ENCODE assay signal across 29 cellular contexts in genomic region chr13:79030513-79030912, GRCh38.
"Had no signal": no experiment of that assay in that cellular context is flagged by ENCODE, and none has a peak within 500 bp of the region (broad histone marks: within the 10 kb centered on the region; RNA-seq: fewer than 3 reads in every experiment).

No MANE protein-coding gene starts in this region.

- H3K27me3 ChIP-seq: ascending aorta, breast epithelium, cardiac muscle cell, colonic mucosa, heart left ventricle had no signal

- H3K36me3 ChIP-seq: ascending aorta, breast epithelium, cardiac muscle cell, colonic mucosa, heart left ventricle had no signal

- DNase-seq: activated CD4-positive, alpha-beta memory T cell treated with anti-CD3 and anti-CD28 coated beads for 36 hours; activated CD4-positive, alpha-beta T cell treated with anti-CD3 and anti-CD28 coated beads for 36 hours; activated CD4-positive, alpha-beta T cell treated with anti-CD3 and anti-CD28 coated beads, Interleukin-2, amount 10 ng/mL, durations not matched to agents 24 days and 14 days; activated CD4-positive, CD25-positive, alpha-beta regulatory T cell; activated CD4-positive, CD25-positive, alpha-beta regulatory T cell treated with anti-CD3 and anti-CD28 coated beads, Interleukin-2, amount 50 U/mL, for 72 hours; activated CD8-positive, alpha-beta memory T cell treated with anti-CD3 and anti-CD28 coated beads, Interleukin-2, amount 10 ng/mL, durations not matched to agents 7 days and 5 days; activated CD8-positive, alpha-beta memory T cell treated with anti-CD3 and anti-CD28 coated beads, Interleukin-2, amount 50 U/mL, for 4 hours; activated CD8-positive, alpha-beta T cell treated with anti-CD3 and anti-CD28 coated beads, Interleukin-2, amount 10 ng/mL, durations not matched to agents 7 days and 5 days; activated effector memory CD4-positive, alpha-beta T cell treated with anti-CD3 and anti-CD28 coated beads, Interleukin-2, amount 50 U/mL, for 16 hours; activated naive CD4-positive, alpha-beta T cell; activated naive CD4-positive, alpha-beta T cell treated with anti-CD3 and anti-CD28 coated beads, Interleukin-2, amount 10 ng/mL, durations not matched to agents 7 days and 5 days; activated naive CD8-positive, alpha-beta T cell treated with anti-CD3 and anti-CD28 coated beads, Interleukin-2, amount 10 ng/mL, durations not matched to agents 7 days and 5 days; activated T-cell treated with anti-CD3 and anti-CD28 coated beads, Interleukin-2, amount 50 U/mL, for 1 hour; activated T-cell treated with anti-CD3 and anti-CD28 coated beads, Interleukin-2, amount 50 U/mL, for 48 hours; central memory CD4-positive, alpha-beta T cell; cerebellar nuclear complex; colonic mucosa; dorsolateral prefrontal cortex; effector memory CD4-positive, alpha-beta T cell; endodermal cell; foreskin fibroblast; heart left ventricle; T-helper 17 cell; T1000 had no signal

- H3K9me3 ChIP-seq: ascending aorta, breast epithelium, colonic mucosa, heart left ventricle had no signal

- H3K4me1 ChIP-seq: ascending aorta, breast epithelium, colonic mucosa, heart left ventricle had no signal

- H3K4me3 ChIP-seq: ascending aorta, breast epithelium, cardiac muscle cell, colonic mucosa, dorsolateral prefrontal cortex, heart left ventricle had no signal

- ATAC-seq: activated CD4-positive, alpha-beta T cell treated with anti-CD3 and anti-CD28 coated beads for 36 hours; activated CD8-positive, alpha-beta memory T cell treated with anti-CD3 and anti-CD28 coated beads, Interleukin-2, amount 10 ng/mL, durations not matched to agents 7 days and 5 days; activated CD8-positive, alpha-beta T cell treated with anti-CD3 and anti-CD28 coated beads, Interleukin-2, amount 10 ng/mL, durations not matched to agents 7 days and 5 days; activated naive CD4-positive, alpha-beta T cell treated with anti-CD3 and anti-CD28 coated beads, Interleukin-2, amount 50 U/mL, for 72 hours; esophagus mucosa; heart left ventricle; T-helper 17 cell had no signal

- H3K27ac ChIP-seq: ascending aorta, breast epithelium, cardiac muscle cell, colonic mucosa, dorsolateral prefrontal cortex, heart left ventricle had no signal
